ENCODE assay signal across 1 cellular context in the genomic region with DNA sequence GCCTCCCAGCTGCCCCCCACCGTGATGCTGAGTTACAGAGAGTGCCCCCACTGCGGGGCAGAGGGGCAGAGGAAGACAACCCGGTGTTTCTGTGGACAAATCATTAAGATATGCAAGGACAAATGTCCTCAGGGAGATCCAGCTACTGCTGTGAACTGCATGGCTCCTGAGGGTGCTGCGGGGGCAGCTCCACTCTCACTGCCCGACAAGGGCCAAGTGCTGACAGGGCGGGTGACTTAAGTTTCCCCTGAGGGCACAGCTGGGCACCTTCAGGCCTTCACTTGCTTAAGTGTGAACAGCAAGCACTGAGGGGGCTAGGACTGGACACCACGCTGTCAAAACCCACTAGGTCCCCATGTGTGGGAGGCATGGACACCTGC.
TF ChIP-seq lines count a peak whose summit lies in the region.

No MANE protein-coding gene starts in this region.

TF ChIP-seq in IMR-90, 13 proteins besides CTCF, POLR2A, EP300 and RAD21:
- TF ChIP-seq MAFK (IDR thresholded peaks at IDR 0.05; ENCODE audit: low read depth, low read length) (no peak), CHD1 (IDR thresholded peaks at IDR 0.05; ENCODE audit: low read depth, low read length) (no peak), BHLHE40 (IDR thresholded peaks at IDR 0.05; ENCODE audit: low read depth, low read length) (no peak), RFX5 (IDR thresholded peaks at IDR 0.05; ENCODE audit: low read depth, low read length) (no peak), MAZ (IDR thresholded peaks at IDR 0.05; ENCODE audit: borderline replicate concordance, low read depth, low read length) (no peak), MXI1 (IDR thresholded peaks at IDR 0.05; ENCODE audit: borderline replicate concordance, low read depth, low read length) (no peak)
